In genomic region chr17:61770752-61771533, GRCh38 we compare ENCODE assay signal across 22 cellular contexts.
DNase-seq lines count a peak whose midpoint lies in the region; ATAC-seq and TF ChIP-seq lines count a peak whose summit lies in the region.
"Had no signal": no experiment of that assay in that cellular context is flagged by ENCODE, and none has a peak within 500 bp of the region (broad histone marks: within the 10 kb centered on the region; RNA-seq: fewer than 3 reads in every experiment).

No MANE protein-coding gene starts in this region.

- H3K9me3 ChIP-seq in IMR-90 (ENCODE audit: control insufficient read depth, insufficient read depth, low read length) (no peaks in the 10 kb centered on the region; the same call in 1 of the 2 replicates), gastrocnemius medialis (no peaks in the 10 kb centered on the region)

- H3K23ac ChIP-seq in IMR-90 (ENCODE audit: low read depth, low read length) = no peak overlapping the region

- no peak overlapping the region for H3K56ac ChIP-seq in IMR-90 (ENCODE audit: extremely low read depth, insufficient read depth, low read length)

- CTCF ChIA-PET in IMR-90 (lab: Yijun Ruan, JAX) = interaction anchor here (1.1 kb wide), 1 partner anchor 34 kb away, joined by 3 read pairs; no protein-coding TSS in a partner anchor

- H3K4me3 ChIP-seq in IMR-90 (ENCODE audit: insufficient read depth, low read depth, low read length) = no peak overlapping the region
- H3K4me3 ChIP-seq in brain microvascular endothelial cell (ENCODE audit: low read depth, low read length) = no peak overlapping the region
- no peak overlapping the region for H3K4me3 ChIP-seq in gastrocnemius medialis
- H3K4me3 ChIP-seq: esophagus squamous epithelium, hepatocyte, upper lobe of left lung had no signal

- H3K4me1 ChIP-seq in IMR-90 (ENCODE audit: control insufficient read depth, insufficient read depth, low read length) (peaks cover 3% of the 10 kb centered on the region; the same call in 1 of the 2 replicates), foreskin keratinocyte (peaks cover 11% of the 10 kb centered on the region), gastrocnemius medialis (no peaks in the 10 kb centered on the region)
- H3K4me1 ChIP-seq: Caco-2, upper lobe of left lung had no signal

- no peaks in the 10 kb centered on the region for H4K20me1 ChIP-seq in IMR-90 (ENCODE audit: insufficient read depth, low read length)

- intact Hi-C loops in IMR-90 (cut with micrococcal nuclease) = no loop called here
- intact Hi-C loops in gastrocnemius medialis (cut with DNase I; ENCODE audit: low total_unique reads) = no loop called here

- dilution Hi-C loops in IMR-90 (cut with HindIII; ENCODE audit: low sequenced_read_pairs, unreplicated experiment) = no loop called here

- no peak overlapping the region for H4K91ac ChIP-seq in IMR-90 (ENCODE audit: insufficient read depth, low read depth, low read length)

- H3K4ac ChIP-seq in IMR-90 (ENCODE audit: low read depth, low read length) = no peak overlapping the region

- no peak for TF ChIP-seq RAD21 in IMR-90 (IDR thresholded peaks at IDR 0.05; ENCODE audit: low read length)

- peak overlapping the region; percentile 70; the same call in 1 of the 2 replicates for H3K18ac ChIP-seq in IMR-90 (ENCODE audit: low read depth, low read length)

- TF ChIP-seq CTCF in IMR-90 (conservative IDR thresholded peaks at IDR 0.05; ENCODE audit: low read depth, low read length) (no peak), brain microvascular endothelial cell (IDR thresholded peaks at IDR 0.05; ENCODE audit: low read depth, low read length, missing control alignments) (no peak), foreskin keratinocyte (conservative IDR thresholded peaks at IDR 0.05) (no peak), gastrocnemius medialis (IDR thresholded peaks at IDR 0.05 in 4 of 5, conservative IDR thresholded peaks at IDR 0.05 in 1 of 5) (no peak)

- H3K9ac ChIP-seq in IMR-90 (ENCODE audit: low read depth, low read length) = no peak overlapping the region

- H4K5ac ChIP-seq in IMR-90 (ENCODE audit: low read depth, low read length) = no peak overlapping the region

- ATAC-seq in IMR-90 (ENCODE audit: low read depth) (peak; percentile 79), foreskin keratinocyte (peak; percentile 31), GM21825 (IDR thresholded peaks at IDR 0.05; ENCODE audit: unreplicated experiment) (no peak), gastrocnemius medialis (no peak), HG03432 (IDR thresholded peaks at IDR 0.05; ENCODE audit: unreplicated experiment) (no peak)
- ATAC-seq: activated CD4-positive, CD25-positive, alpha-beta regulatory T cell treated with anti-CD3 and anti-CD28 coated beads, Interleukin-2, amount 50 U/mL, for 24 hours; activated CD8-positive, alpha-beta T cell treated with anti-CD3 and anti-CD28 coated beads for 36 hours had no signal

- H3K79me1 ChIP-seq in IMR-90 (ENCODE audit: low read depth in 1 of 2, low read length in 2 of 2) = peaks cover 4 to 23% of the 10 kb centered on the region in 2 experiments; a peak in 3 of 4 replicates

- H3K36me3 ChIP-seq in IMR-90 (ENCODE audit: control insufficient read depth, insufficient read depth, low read length) (no peaks in the 10 kb centered on the region), brain microvascular endothelial cell (replicated peaks) (no peaks in the 10 kb centered on the region), gastrocnemius medialis (no peaks in the 10 kb centered on the region)
- H3K36me3 ChIP-seq: esophagus squamous epithelium, upper lobe of left lung had no signal

- no peak overlapping the region for H2BK20ac ChIP-seq in IMR-90 (ENCODE audit: low read depth, low read length)

- POLR2A ChIA-PET in IMR-90 (lab: Charles Lee; ENCODE audit: unreplicated experiment) = no interaction called here

- H2AK5ac ChIP-seq in IMR-90 (ENCODE audit: low read depth, low read length) = no peak overlapping the region

- H3K14ac ChIP-seq in IMR-90 (replicated peaks; ENCODE audit: low read depth, low read length) = no peak overlapping the region

- TF ChIP-seq POLR2A in IMR-90 (IDR thresholded peaks at IDR 0.05; ENCODE audit: low read depth, low read length) = no peak
- TF ChIP-seq POLR2A in gastrocnemius medialis (IDR thresholded peaks at IDR 0.05) = no peak

- H2BK15ac ChIP-seq in IMR-90 (ENCODE audit: low read depth, low read length) = no peak overlapping the region

- H3K27ac ChIP-seq in IMR-90 (ENCODE audit: insufficient read depth, low read length) = no peak overlapping the region; the same call in 1 of the 2 replicates
- peak overlapping the region; percentile 31 for H3K27ac ChIP-seq in brain microvascular endothelial cell
- H3K27ac ChIP-seq in foreskin keratinocyte = no peak overlapping the region
- H3K27ac ChIP-seq in gastrocnemius medialis = no peak overlapping the region
- H3K27ac ChIP-seq: esophagus squamous epithelium, hepatocyte, upper lobe of left lung had no signal

- no peak overlapping the region for H2AK9ac ChIP-seq in IMR-90 (replicated peaks; ENCODE audit: low read depth, low read length, poor library complexity)

- BruUV-seq in IMR-90 (replicated peaks; lab: Mats Ljungman, UMichigan) = no TSS peak

- peak overlapping the region in 1 of 2 experiments; percentile 35; a peak in 1 of 4 replicates for H4K8ac ChIP-seq in IMR-90 (ENCODE audit: low read depth in 2 of 2, low read length in 2 of 2)

- no CpG with 5 or more reads among the region's 2 CpGs for WGBS in IMR-90 (ENCODE audit: extremely low coverage in 2 of 2, insufficient read length in 1 of 2), 2 experiments

- peak; percentile 91 for DNase-seq in EL
- DNase-seq in IMR-90 = peak; percentile 88
- DNase-seq in brain microvascular endothelial cell = no peak
- DNase-seq in foreskin keratinocyte = peak; percentile 30 to 62
- DNase-seq in gastrocnemius medialis = no peak
- no peak for DNase-seq in SW480 (ENCODE audit: low spot score)
- DNase-seq: activated CD8-positive, alpha-beta T cell treated with anti-CD3 and anti-CD28 coated beads for 36 hours; activated naive CD4-positive, alpha-beta T cell; activated T-cell treated with anti-CD3 and anti-CD28 coated beads, Interleukin-2, amount 50 U/mL, for 1 hour; Caco-2; effector CD8-positive, alpha-beta T cell; esophagus squamous epithelium; GOT3; NCI-H1417 treated with DMSO at 0.1 percent for 48 hours; NCI-H524 treated with DMSO at 0.1 percent for 48 hours; RPMI8226; T-helper 9 cell; upper lobe of left lung had no signal

- peak overlapping the region; percentile 97 for H2BK5ac ChIP-seq in IMR-90 (ENCODE audit: low read depth, low read length, poor library complexity, severe bottlenecking)

- in situ Hi-C loops in IMR-90 (cut with MboI; ENCODE audit: low sequenced_read_pairs) (no loop called here), brain microvascular endothelial cell (cut with HindIII; ENCODE audit: low pct_ligation_motif_present, low sequenced_read_pairs) (no loop called here), gastrocnemius medialis (cut with MboI; ENCODE audit: low sequenced_read_pairs in 4 of 4) (no loop called here)

- H3K4me2 ChIP-seq in IMR-90 (ENCODE audit: low read depth, low read length) = no peak overlapping the region
- H3K4me2 ChIP-seq: hepatocyte had no signal

- no peak overlapping the region for H2AFZ ChIP-seq in IMR-90 (replicated peaks; ENCODE audit: low read length, poor library complexity)
- H2AFZ ChIP-seq: hepatocyte had no signal

- no peaks in the 10 kb centered on the region for H3K9me1 ChIP-seq in IMR-90 (ENCODE audit: insufficient read depth, low read length)

- no peak overlapping the region; the same call in 1 of the 2 replicates for H2BK120ac ChIP-seq in IMR-90 (ENCODE audit: low read depth, low read length)

- H3K27me3 ChIP-seq in IMR-90 (ENCODE audit: control insufficient read depth, insufficient read depth, low read length) = no peaks in the 10 kb centered on the region
- no peaks in the 10 kb centered on the region for H3K27me3 ChIP-seq in brain microvascular endothelial cell (replicated peaks)
- H3K27me3 ChIP-seq in foreskin keratinocyte = no peaks in the 10 kb centered on the region
- no peaks in the 10 kb centered on the region for H3K27me3 ChIP-seq in gastrocnemius medialis
- H3K27me3 ChIP-seq: esophagus squamous epithelium, hepatocyte, upper lobe of left lung had no signal

TF ChIP-seq in IMR-90, 13 proteins besides CTCF, POLR2A, EP300 and RAD21:
- TF ChIP-seq ELK1 (IDR thresholded peaks at IDR 0.05; ENCODE audit: borderline replicate concordance, low read depth, low read length) (no peak), NFE2L2 (IDR thresholded peaks at IDR 0.05; ENCODE audit: low read depth, low read length) (no peak), MAZ (IDR thresholded peaks at IDR 0.05; ENCODE audit: borderline replicate concordance, low read depth, low read length) (no peak), USF2 (IDR thresholded peaks at IDR 0.05; ENCODE audit: low read depth, low read length) (no peak), BHLHE40 (IDR thresholded peaks at IDR 0.05; ENCODE audit: low read depth, low read length) (no peak), RFX5 (IDR thresholded peaks at IDR 0.05; ENCODE audit: low read depth, low read length) (no peak), CEBPB (IDR thresholded peaks at IDR 0.05; ENCODE audit: low read depth, low read length) (peak; percentile 94), FOS (IDR thresholded peaks at IDR 0.05; ENCODE audit: low read depth, low read length) (no peak), CHD1 (IDR thresholded peaks at IDR 0.05; ENCODE audit: low read depth, low read length) (no peak), RCOR1 (IDR thresholded peaks at IDR 0.05; ENCODE audit: insufficient replicate concordance, low read length) (peak; percentile 47), SMC3 (IDR thresholded peaks at IDR 0.05; ENCODE audit: low read depth, low read length) (no peak), MXI1 (IDR thresholded peaks at IDR 0.05; ENCODE audit: borderline replicate concordance, low read depth, low read length) (no peak), MAFK (IDR thresholded peaks at IDR 0.05; ENCODE audit: low read depth, low read length) (no peak)

Comparison
In these comparisons a context has a peak if more than half of its experiments do, and no peak if none do; other contexts are left out.
1. DNase-seq: peak in EL (single experiment), IMR-90 (single experiment) and foreskin keratinocyte (2 of 2); none in brain microvascular endothelial cell (single experiment), gastrocnemius medialis (0 of 2) and SW480 (single experiment).
2. ATAC-seq: peak in IMR-90 (single experiment) and foreskin keratinocyte (single experiment); none in GM21825 (single experiment), gastrocnemius medialis (0 of 2) and HG03432 (single experiment).